ENCODE assay signal across 2 cellular contexts in the genomic region with DNA sequence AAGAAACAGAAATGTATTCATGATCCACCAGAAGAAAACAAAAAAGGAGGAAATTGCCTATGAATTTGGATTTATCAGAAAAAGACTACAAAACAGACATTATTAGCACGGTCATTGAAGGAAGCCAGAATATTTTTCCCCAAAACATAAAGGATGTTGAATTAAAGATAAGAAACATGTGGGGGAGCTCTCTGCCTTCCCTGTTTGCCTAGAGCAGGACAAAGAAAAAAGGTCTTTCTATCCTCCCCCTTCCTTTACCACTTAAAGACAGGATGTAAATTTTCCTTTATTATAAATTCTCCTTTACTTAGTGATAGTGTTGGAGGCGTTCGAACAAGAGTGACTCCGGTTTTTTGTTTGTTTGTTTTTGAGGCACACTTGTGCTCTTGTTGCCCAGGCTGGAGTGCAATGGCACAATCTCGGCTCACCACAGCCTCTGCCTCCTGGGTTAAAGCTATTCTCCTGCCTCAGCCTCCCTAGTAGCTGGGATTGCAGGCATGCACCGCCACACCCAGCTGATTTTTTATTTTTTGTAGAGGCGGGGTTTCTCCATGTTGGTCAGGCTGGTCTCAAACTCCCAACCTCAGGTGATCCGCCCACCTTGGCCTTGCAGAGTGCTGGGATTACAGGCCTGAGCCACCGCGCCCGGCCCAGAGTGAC.
TF ChIP-seq lines count a peak whose summit lies in the region.

No MANE protein-coding gene starts in this region.

TF ChIP-seq in A549, 52 proteins besides CTCF, POLR2A, EP300 and RAD21:
- TF ChIP-seq GATA3 (IDR thresholded peaks at IDR 0.05; ENCODE audit: borderline replicate concordance) (no peak), HDAC2 (IDR thresholded peaks at IDR 0.05) (no peak), BHLHE40 (IDR thresholded peaks at IDR 0.05; ENCODE audit: low read depth, low read length) (no peak), RNF2 (IDR thresholded peaks at IDR 0.05; ENCODE audit: borderline replicate concordance, low read depth) (no peak)

TF ChIP-seq in H1, 55 proteins besides CTCF, POLR2A, EP300 and RAD21:
- no peak for TF ChIP-seq ZNF274 (IDR thresholded peaks at IDR 0.05; ENCODE audit: borderline replicate concordance, extremely low read depth, low read length)
- TF ChIP-seq CEBPB (IDR thresholded peaks at IDR 0.05; ENCODE audit: low read depth, low read length) = no peak
- TF ChIP-seq YY1 (IDR thresholded peaks at IDR 0.05; ENCODE audit: low read depth, low read length) = no peak
- no peak for TF ChIP-seq SP2 (IDR thresholded peaks at IDR 0.05; ENCODE audit: low read length)
- TF ChIP-seq SUZ12 (IDR thresholded peaks at IDR 0.05; ENCODE audit: low read length) = no peak
- no peak for TF ChIP-seq SRF (IDR thresholded peaks at IDR 0.05; ENCODE audit: low read depth, low read length)
- no peak for TF ChIP-seq BACH1 (IDR thresholded peaks at IDR 0.05; ENCODE audit: low read length)
- TF ChIP-seq CREB1 (IDR thresholded peaks at IDR 0.05) = no peak
- no peak for TF ChIP-seq EZH2 (IDR thresholded peaks at IDR 0.05; ENCODE audit: low read depth, low read length, severe bottlenecking)
- no peak for TF ChIP-seq TEAD4 (IDR thresholded peaks at IDR 0.05; ENCODE audit: low read depth, low read length)
- no peak for TF ChIP-seq POU5F1 (IDR thresholded peaks at IDR 0.05; ENCODE audit: low read depth, low read length)
- no peak for TF ChIP-seq KDM5A (IDR thresholded peaks at IDR 0.05; ENCODE audit: low read length)
- no peak for TF ChIP-seq POLR2AphosphoS5 (IDR thresholded peaks at IDR 0.05; ENCODE audit: low read depth, low read length)
- TF ChIP-seq MAFK (IDR thresholded peaks at IDR 0.05; ENCODE audit: low read depth, low read length) = no peak
- TF ChIP-seq, protein P1, sequence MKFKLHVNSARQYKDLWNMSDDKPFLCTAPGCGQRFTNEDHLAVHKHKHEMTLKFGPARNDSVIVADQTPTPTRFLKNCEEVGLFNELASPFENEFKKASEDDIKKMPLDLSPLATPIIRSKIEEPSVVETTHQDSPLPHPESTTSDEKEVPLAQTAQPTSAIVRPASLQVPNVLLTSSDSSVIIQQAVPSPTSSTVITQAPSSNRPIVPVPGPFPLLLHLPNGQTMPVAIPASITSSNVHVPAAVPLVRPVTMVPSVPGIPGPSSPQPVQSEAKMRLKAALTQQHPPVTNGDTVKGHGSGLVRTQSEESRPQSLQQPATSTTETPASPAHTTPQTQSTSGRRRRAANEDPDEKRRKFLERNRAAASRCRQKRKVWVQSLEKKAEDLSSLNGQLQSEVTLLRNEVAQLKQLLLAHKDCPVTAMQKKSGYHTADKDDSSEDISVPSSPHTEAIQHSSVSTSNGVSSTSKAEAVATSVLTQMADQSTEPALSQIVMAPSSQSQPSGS (IDR thresholded peaks at IDR 0.05; ENCODE audit: low read length) = no peak
- TF ChIP-seq SAP30 (IDR thresholded peaks at IDR 0.05; ENCODE audit: insufficient read depth, insufficient replicate concordance, low read length) = no peak
- no peak for TF ChIP-seq RBBP5 (IDR thresholded peaks at IDR 0.05; ENCODE audit: borderline replicate concordance, low read depth, low read length)
- no peak for TF ChIP-seq EGR1 (IDR thresholded peaks at IDR 0.05; ENCODE audit: borderline replicate concordance, low read depth, low read length)
- TF ChIP-seq RNF2 (IDR thresholded peaks at IDR 0.05; ENCODE audit: borderline replicate concordance, low read depth, low read length, missing control alignments, poor library complexity, severe bottlenecking) = no peak
- no peak for TF ChIP-seq SIX5 (IDR thresholded peaks at IDR 0.05; ENCODE audit: low read depth, low read length)
